In the genomic region with DNA sequence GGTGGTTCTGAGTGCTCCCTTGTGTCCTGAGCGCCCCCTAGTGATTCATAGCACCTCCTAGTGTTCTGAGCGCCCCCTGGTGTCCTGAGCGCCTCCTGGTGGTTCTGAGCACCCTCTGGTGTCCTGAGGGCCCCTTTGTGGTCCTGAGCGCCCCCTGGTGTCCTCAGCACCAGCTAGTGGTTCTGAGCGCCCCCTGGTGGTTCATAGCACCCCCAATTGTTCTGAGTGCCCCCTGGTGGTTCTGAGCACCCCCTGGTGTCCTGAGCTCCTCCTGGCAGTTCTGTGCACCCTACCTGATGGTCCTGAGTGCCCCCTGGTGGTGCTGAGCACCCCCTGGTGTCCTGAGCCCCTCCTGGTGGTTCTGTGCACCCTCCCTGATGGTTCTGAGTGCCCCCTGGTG, we compare ENCODE assay signal across 8 cellular contexts.
DNase-seq lines count a peak whose midpoint lies in the region; ATAC-seq and TF ChIP-seq lines count a peak whose summit lies in the region.
"Not testable (repeated sequence)": the region's sequence is repeated elsewhere in the genome, so short reads cannot be mapped to it uniquely, and the experiment has no call there.

No MANE protein-coding gene starts in this region.

- not testable (repeated sequence) for H3K4me1 Mint-ChIP-seq in activated CD8-positive, alpha-beta T cell treated with anti-CD3 and anti-CD28 coated beads for 36 hours (ENCODE audit: low read depth); natural killer cell treated with Interleukin-12 subunit alpha and Interleukin-12 subunit beta and Interleukin-15 and Interleukin-18, amount 100 ng/mL, for 72 hours (ENCODE audit: low read depth in 2 of 2)

- H3K36me3 Mint-ChIP-seq in activated CD8-positive, alpha-beta T cell treated with anti-CD3 and anti-CD28 coated beads for 36 hours (ENCODE audit: low read depth); natural killer cell treated with Interleukin-12 subunit alpha and Interleukin-12 subunit beta and Interleukin-15 and Interleukin-18, amount 100 ng/mL, for 72 hours: not testable (repeated sequence)

- TF ChIP-seq CTCF in activated CD8-positive, alpha-beta T cell treated with anti-CD3 and anti-CD28 coated beads for 36 hours (IDR thresholded peaks at IDR 0.05) = not testable (repeated sequence)

- CTCF ChIA-PET in activated CD8-positive, alpha-beta T cell treated with anti-CD3 and anti-CD28 coated beads for 36 hours (lab: Charles Lee) = not testable (repeated sequence)

- intact Hi-C loops in activated CD8-positive, alpha-beta T cell treated with anti-CD3 and anti-CD28 coated beads for 36 hours (cut with micrococcal nuclease) = not testable (repeated sequence)

- POLR2A ChIA-PET in activated CD8-positive, alpha-beta T cell treated with anti-CD3 and anti-CD28 coated beads for 36 hours (lab: Charles Lee) = not testable (repeated sequence)

- ATAC-seq in GM18502 (IDR thresholded peaks at IDR 0.05; ENCODE audit: poor library complexity, unreplicated experiment) (peak; percentile 65), GM19035 (IDR thresholded peaks at IDR 0.05; ENCODE audit: unreplicated experiment) (peak; percentile 57), GM21390 (IDR thresholded peaks at IDR 0.05; ENCODE audit: unreplicated experiment) (peak; percentile 56), HG02623 (IDR thresholded peaks at IDR 0.05; ENCODE audit: unreplicated experiment) (peak; percentile 41), HG03039 (IDR thresholded peaks at IDR 0.05; ENCODE audit: unreplicated experiment) (peak; percentile 48), HG03378 (IDR thresholded peaks at IDR 0.05; ENCODE audit: unreplicated experiment) (peak; percentile 59)
- peak; percentile 32 for ATAC-seq in activated CD8-positive, alpha-beta T cell treated with anti-CD3 and anti-CD28 coated beads for 36 hours
- ATAC-seq in natural killer cell treated with Interleukin-12 subunit alpha and Interleukin-12 subunit beta and Interleukin-15 and Interleukin-18, amount 100 ng/mL, for 72 hours = peak; percentile 37 to 50

- DNase-seq in activated CD8-positive, alpha-beta T cell treated with anti-CD3 and anti-CD28 coated beads for 36 hours; natural killer cell treated with Interleukin-12 subunit alpha and Interleukin-12 subunit beta and Interleukin-15 and Interleukin-18, amount 100 ng/mL, for 72 hours (ENCODE audit: low spot score): not testable (repeated sequence)

- not testable (repeated sequence) for H3K9me3 Mint-ChIP-seq in activated CD8-positive, alpha-beta T cell treated with anti-CD3 and anti-CD28 coated beads for 36 hours; natural killer cell treated with Interleukin-12 subunit alpha and Interleukin-12 subunit beta and Interleukin-15 and Interleukin-18, amount 100 ng/mL, for 72 hours

- H3K27ac Mint-ChIP-seq in activated CD8-positive, alpha-beta T cell treated with anti-CD3 and anti-CD28 coated beads for 36 hours; natural killer cell treated with Interleukin-12 subunit alpha and Interleukin-12 subunit beta and Interleukin-15 and Interleukin-18, amount 100 ng/mL, for 72 hours: not testable (repeated sequence)

- H3K27me3 Mint-ChIP-seq in activated CD8-positive, alpha-beta T cell treated with anti-CD3 and anti-CD28 coated beads for 36 hours; natural killer cell treated with Interleukin-12 subunit alpha and Interleukin-12 subunit beta and Interleukin-15 and Interleukin-18, amount 100 ng/mL, for 72 hours: not testable (repeated sequence)

- not testable (repeated sequence) for H3K4me3 Mint-ChIP-seq in activated CD8-positive, alpha-beta T cell treated with anti-CD3 and anti-CD28 coated beads for 36 hours; natural killer cell treated with Interleukin-12 subunit alpha and Interleukin-12 subunit beta and Interleukin-15 and Interleukin-18, amount 100 ng/mL, for 72 hours
